1 cellular context compared by ENCODE assay signal in genomic region chr11:68841718-68842426, GRCh38.
TF ChIP-seq lines count a peak whose summit lies in the region.

Gene CPT1A, minus strand, starts transcription at chr11:68841916. Its CDS starts 26,442 bp downstream, at chr11:68815474.

TF ChIP-seq in K562, 482 proteins besides CTCF, POLR2A, EP300 and RAD21 (continued from another document and continues in another):
- TF ChIP-seq ZNF407 (IDR thresholded peaks at IDR 0.05; ENCODE audit: low read depth) (no peak), MITF (IDR thresholded peaks at IDR 0.05) (no peak), ZNF398 (CRISPR knock-in tag; IDR thresholded peaks at IDR 0.05) (no peak), HIVEP1 (CRISPR knock-in tag; IDR thresholded peaks at IDR 0.05) (no peak), RFX5 (IDR thresholded peaks at IDR 0.05; ENCODE audit: low read depth, low read length) (no peak), ATF7 (IDR thresholded peaks at IDR 0.05) (no peak), ZNF586 (CRISPR knock-in tag; conservative IDR thresholded peaks at IDR 0.05) (no peak), SMARCC2 (IDR thresholded peaks at IDR 0.05; ENCODE audit: low read depth) (no peak), ZHX1 (conservative IDR thresholded peaks at IDR 0.05; ENCODE audit: low read length) (no peak), CEBPZ (IDR thresholded peaks at IDR 0.05; ENCODE audit: borderline replicate concordance, low read depth, low read length) (no peak), ZKSCAN1 (IDR thresholded peaks at IDR 0.05; ENCODE audit: low read depth, low read length) (no peak), MTA1 (IDR thresholded peaks at IDR 0.05; ENCODE audit: borderline replicate concordance) (no peak), BRD9 (IDR thresholded peaks at IDR 0.05; ENCODE audit: low read depth, partially characterized antibody) (no peak), MAFG (tag; conservative IDR thresholded peaks at IDR 0.05) (no peak), POLR2B (IDR thresholded peaks at IDR 0.05; ENCODE audit: low read depth, partially characterized antibody) (no peak), STAT5B (CRISPR knock-in tag; IDR thresholded peaks at IDR 0.05) (no peak), ZNF655 (CRISPR knock-in tag; IDR thresholded peaks at IDR 0.05) (no peak), LCOR (CRISPR knock-in tag; IDR thresholded peaks at IDR 0.05) (no peak), ZNF134 (CRISPR knock-in tag; conservative IDR thresholded peaks at IDR 0.05) (no peak), ZNF695 (CRISPR knock-in tag; IDR thresholded peaks at IDR 0.05) (no peak), SRSF3 (IDR thresholded peaks at IDR 0.05; ENCODE audit: insufficient read depth, low read length) (no peak), KAT7 (CRISPR knock-in tag; IDR thresholded peaks at IDR 0.05; ENCODE audit: borderline replicate concordance) (no peak), POLR3G (IDR thresholded peaks at IDR 0.05; ENCODE audit: extremely low read depth, insufficient read length, insufficient replicate concordance) (no peak), TOE1 (IDR thresholded peaks at IDR 0.05; ENCODE audit: borderline replicate concordance) (no peak), TOE1 (CRISPR knock-in tag; IDR thresholded peaks at IDR 0.05; ENCODE audit: borderline replicate concordance, low read depth) (peak; percentile 10; the same call in 1 of the 2 replicates), FOXA3 (CRISPR knock-in tag; conservative IDR thresholded peaks at IDR 0.05 in 1 of 2, IDR thresholded peaks at IDR 0.05 in 1 of 2) (no peak), WHSC1 (IDR thresholded peaks at IDR 0.05; ENCODE audit: low read length) (no peak), ZNF274 (IDR thresholded peaks at IDR 0.05; ENCODE audit: borderline replicate concordance, low read depth, low read length) (no peak), ZBTB12 (CRISPR knock-in tag; IDR thresholded peaks at IDR 0.05) (no peak), SMAD4 (CRISPR knock-in tag; conservative IDR thresholded peaks at IDR 0.05) (no peak), ZNF197 (CRISPR knock-in tag; IDR thresholded peaks at IDR 0.05; ENCODE audit: low read depth) (no peak), ZNF699 (CRISPR knock-in tag; IDR thresholded peaks at IDR 0.05; ENCODE audit: insufficient replicate concordance) (no peak), ZNF165 (CRISPR knock-in tag; IDR thresholded peaks at IDR 0.05; ENCODE audit: borderline replicate concordance) (no peak), LARP7 (IDR thresholded peaks at IDR 0.05) (no peak), XRCC3 (IDR thresholded peaks at IDR 0.05) (no peak), E2F6 (IDR thresholded peaks at IDR 0.05; ENCODE audit: borderline replicate concordance in 1 of 2, extremely low read depth in 1 of 2, insufficient read depth in 1 of 2, insufficient read length in 1 of 2, low read depth in 1 of 2, low read length in 1 of 2, poor library complexity in 1 of 2, severe bottlenecking in 1 of 2) (peak; percentile 73 to 93), RBM25 (IDR thresholded peaks at IDR 0.05; ENCODE audit: low read depth, low read length, severe bottlenecking) (peak; percentile 74), TBL1XR1 (IDR thresholded peaks at IDR 0.05; ENCODE audit: low read length in 2 of 2) (no peak), USF1 (CRISPR knock-in tag; IDR thresholded peaks at IDR 0.05) (no peak)
